Comparison of ENCODE assay signal across 8 cellular contexts in genomic region chrX:70755850-70756249, GRCh38.
DNase-seq lines count a peak whose midpoint lies in the region.

No MANE protein-coding gene starts in this region.

- DNase-seq in DMS53 treated with DMSO at 0.1 percent for 48 hours (lab: John Stamatoyannopoulos, UW; ENCODE audit: unreplicated experiment) (peak; percentile 0), KG1 (lab: John Stamatoyannopoulos, UW) (no peak), NCI-H1048 (lab: John Stamatoyannopoulos, UW) (no peak), AG20443 (ENCODE audit: low spot score) (no peak), NCI-H526 (lab: John Stamatoyannopoulos, UW) (no peak)
- peak; percentile 6 to 32 for DNase-seq in activated CD4-positive, alpha-beta T cell treated with anti-CD3 and anti-CD28 coated beads, Interleukin-2, amount 50 U/mL, for 24 hours (ENCODE audit: low read depth in 1 of 2, low spot score in 1 of 2)
- peak; percentile 60 for DNase-seq in activated naive CD4-positive, alpha-beta T cell treated with anti-CD3 and anti-CD28 coated beads, Interleukin-2, amount 50 U/mL, for 16 hours
- DNase-seq in stimulated activated CD4-positive, alpha-beta T cell treated with anti-CD3 and anti-CD28 coated beads, Interleukin-1b, Interleukin-23, amount 100 ng/mL, for 4 hours (ENCODE audit: low read depth in 2 of 2), result peak; percentile 21 to 32

Comparison
In these comparisons a context has a peak if more than half of its experiments do, and no peak if none do; other contexts are left out.
1. DNase-seq: peak in DMS53 treated with DMSO at 0.1 percent for 48 hours (single experiment), activated CD4-positive, alpha-beta T cell treated with anti-CD3 and anti-CD28 coated beads, Interleukin-2, amount 50 U/mL, for 24 hours (2 of 2), activated naive CD4-positive, alpha-beta T cell treated with anti-CD3 and anti-CD28 coated beads, Interleukin-2, amount 50 U/mL, for 16 hours (single experiment) and stimulated activated CD4-positive, alpha-beta T cell treated with anti-CD3 and anti-CD28 coated beads, Interleukin-1b, Interleukin-23, amount 100 ng/mL, for 4 hours (2 of 2); none in KG1 (single experiment), NCI-H1048 (single experiment), AG20443 (single experiment) and NCI-H526 (0 of 2).